ENCODE assay signal across 12 cellular contexts in the genomic region with DNA sequence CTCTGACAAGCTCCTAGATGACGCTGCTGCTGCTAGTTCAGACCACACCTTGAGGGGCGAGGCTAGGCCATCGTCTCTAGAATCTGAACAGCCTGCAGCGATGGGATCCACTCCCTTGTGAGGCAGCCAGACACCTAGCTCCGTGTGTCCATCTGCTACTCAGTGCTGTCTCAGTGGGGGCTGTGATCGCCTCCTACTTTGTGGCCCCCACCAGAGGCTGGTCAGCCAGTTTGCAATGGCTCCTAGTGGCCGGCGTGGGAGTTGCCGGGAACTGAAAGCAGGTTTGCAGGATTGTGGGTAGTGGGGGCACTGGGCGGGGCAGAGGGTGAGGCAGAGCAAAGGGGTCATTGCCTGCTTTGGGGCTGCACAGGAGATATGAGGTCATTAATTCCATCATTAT. TPM values are rescaled to one million over a fixed set of nuclear protein-coding genes. Genes with fewer than 3 reads are reported as not detected.
A peak's percentile ranks its signal among the peaks of the same experiment; 100 is the strongest.
DNase-seq lines count a peak whose midpoint lies in the region; ATAC-seq and TF ChIP-seq lines count a peak whose summit lies in the region.
"Had no signal": no experiment of that assay in that cellular context is flagged by ENCODE, and none has a peak within 500 bp of the region (broad histone marks: within the 10 kb centered on the region; RNA-seq: fewer than 3 reads in every experiment).

No MANE protein-coding gene starts in this region.

- H3K4me3 ChIP-seq in left ventricle myocardium inferior = no peak overlapping the region
- H3K4me3 ChIP-seq in gastroesophageal sphincter = peak overlapping the region in 1 of 2 donors; percentile 48
- H3K4me3 ChIP-seq in upper lobe of left lung = peak overlapping the region in 1 of 4 donors; percentile 32
- H3K4me3 ChIP-seq: BLaER1 had no signal

- no peaks in the 10 kb centered on the region for H3K36me3 ChIP-seq in left ventricle myocardium inferior
- no peaks in the 10 kb centered on the region for H3K36me3 ChIP-seq in gastroesophageal sphincter
- no peaks in the 10 kb centered on the region for H3K36me3 ChIP-seq in upper lobe of left lung
- H3K36me3 ChIP-seq: BLaER1 had no signal

- intact Hi-C loops in left ventricle myocardium inferior (cut with micrococcal nuclease) (no loop called here), left cardiac atrium (cut with DNase I) (no loop called here)

- DNase-seq in left ventricle myocardium inferior (no peak), left cardiac atrium (no peak), upper lobe of left lung (no peak), NCI-H2081 (lab: John Stamatoyannopoulos, UW) (no peak), GM20000 (ENCODE audit: low spot score) (no peak)
- no peak for DNase-seq in central memory CD4-positive, alpha-beta T cell
- DNase-seq: KG1, NCI-H510A, T-helper 9 cell had no signal

- WGBS in gastroesophageal sphincter (ENCODE audit: low coverage in 1 of 2), 2 donors = 81 to 85% methylated on average over 4 of the region's 10 CpGs
- 89 to 91% methylated on average over 9 to 10 of the region's 10 CpGs for WGBS in upper lobe of left lung, 2 donors

- peak overlapping the region; percentile 30 for H3K27ac ChIP-seq in left ventricle myocardium inferior (replicated peaks)
- H3K27ac ChIP-seq in VCaP = no peak overlapping the region
- H3K27ac ChIP-seq in gastroesophageal sphincter = peak overlapping the region in 3 of 4 donors; percentile 82 to 87 (median 83)
- peak overlapping the region; percentile 24 to 78 (median 68) for H3K27ac ChIP-seq in upper lobe of left lung
- H3K27ac ChIP-seq: BLaER1 had no signal

- TF ChIP-seq EP300 in gastroesophageal sphincter (IDR thresholded peaks at IDR 0.05) (no peak), upper lobe of left lung (IDR thresholded peaks at IDR 0.05) (no peak)

- TF ChIP-seq POLR2A in gastroesophageal sphincter (IDR thresholded peaks at IDR 0.05) = no peak
- TF ChIP-seq POLR2A in upper lobe of left lung (IDR thresholded peaks at IDR 0.05) = no peak

- H3K9me3 ChIP-seq in left ventricle myocardium inferior (replicated peaks) (no peaks in the 10 kb centered on the region), gastroesophageal sphincter (no peaks in the 10 kb centered on the region), upper lobe of left lung (no peaks in the 10 kb centered on the region)
- H3K9me3 ChIP-seq: BLaER1 had no signal

- H3K4me1 ChIP-seq in left ventricle myocardium inferior (peaks cover 73% of the 10 kb centered on the region), gastroesophageal sphincter (peaks cover 3 to 87% (median 31%) of the 10 kb centered on the region in 3 donors), upper lobe of left lung (peaks cover 15 to 44% (median 30%) of the 10 kb centered on the region in 4 donors)

- no peaks in the 10 kb centered on the region for H3K27me3 ChIP-seq in left ventricle myocardium inferior (ENCODE audit: low read depth)
- no peaks in the 10 kb centered on the region for H3K27me3 ChIP-seq in gastroesophageal sphincter
- H3K27me3 ChIP-seq in upper lobe of left lung = no peaks in the 10 kb centered on the region
- H3K27me3 ChIP-seq: BLaER1 had no signal

- ATAC-seq in left cardiac atrium = no peak
- ATAC-seq in gastroesophageal sphincter = no peak
- no peak for ATAC-seq in upper lobe of left lung (ENCODE audit: low FRiP score in 2 of 2)

- TF ChIP-seq CTCF in left ventricle myocardium inferior (IDR thresholded peaks at IDR 0.05; ENCODE audit: borderline replicate concordance) (peak; percentile 41), VCaP (conservative IDR thresholded peaks at IDR 0.05) (peak; percentile 23; the same call in 1 of the 2 replicates), gastroesophageal sphincter (IDR thresholded peaks at IDR 0.05) (peak in 2 of 4 experiments; percentile 44 to 51), upper lobe of left lung (IDR thresholded peaks at IDR 0.05) (peak in 2 of 6 experiments; percentile 26 to 44), GM20000 (IDR thresholded peaks at IDR 0.05; ENCODE audit: extremely low read depth, missing control alignments) (no peak)

RNA-seq across cellular contexts. Expression of a gene that starts 2.8 kb away (rescaled TPM):
- 37.0 TPM for total RNA-seq in left ventricle myocardium inferior
- total RNA-seq in left cardiac atrium = 10 to 100 TPM; 25.1 to 63.6 TPM
- 100 to 1,000 TPM in 3 of 4 donors, 10 to 100 TPM in 1; 52.9 to 359 (median 146) TPM for total RNA-seq in gastroesophageal sphincter
- total RNA-seq in upper lobe of left lung = 100 to 1,000 TPM in 3 of 6 donors, 10 to 100 TPM in 3; 44.9 to 168 (median 122) TPM

RNA-seq across cellular contexts. Expression of a gene that starts 27.7 kb away (rescaled TPM):
- total RNA-seq in left ventricle myocardium inferior (0.33 TPM), left cardiac atrium (1 to 10 TPM; 2.2 to 2.6 TPM), gastroesophageal sphincter (1 to 10 TPM; 1.3 to 4.7 (median 2.8) TPM), upper lobe of left lung (1 to 10 TPM; 1.0 to 2.7 (median 1.7) TPM)
